Comparison of ENCODE assay signal across 8 cellular contexts in the genomic region with DNA sequence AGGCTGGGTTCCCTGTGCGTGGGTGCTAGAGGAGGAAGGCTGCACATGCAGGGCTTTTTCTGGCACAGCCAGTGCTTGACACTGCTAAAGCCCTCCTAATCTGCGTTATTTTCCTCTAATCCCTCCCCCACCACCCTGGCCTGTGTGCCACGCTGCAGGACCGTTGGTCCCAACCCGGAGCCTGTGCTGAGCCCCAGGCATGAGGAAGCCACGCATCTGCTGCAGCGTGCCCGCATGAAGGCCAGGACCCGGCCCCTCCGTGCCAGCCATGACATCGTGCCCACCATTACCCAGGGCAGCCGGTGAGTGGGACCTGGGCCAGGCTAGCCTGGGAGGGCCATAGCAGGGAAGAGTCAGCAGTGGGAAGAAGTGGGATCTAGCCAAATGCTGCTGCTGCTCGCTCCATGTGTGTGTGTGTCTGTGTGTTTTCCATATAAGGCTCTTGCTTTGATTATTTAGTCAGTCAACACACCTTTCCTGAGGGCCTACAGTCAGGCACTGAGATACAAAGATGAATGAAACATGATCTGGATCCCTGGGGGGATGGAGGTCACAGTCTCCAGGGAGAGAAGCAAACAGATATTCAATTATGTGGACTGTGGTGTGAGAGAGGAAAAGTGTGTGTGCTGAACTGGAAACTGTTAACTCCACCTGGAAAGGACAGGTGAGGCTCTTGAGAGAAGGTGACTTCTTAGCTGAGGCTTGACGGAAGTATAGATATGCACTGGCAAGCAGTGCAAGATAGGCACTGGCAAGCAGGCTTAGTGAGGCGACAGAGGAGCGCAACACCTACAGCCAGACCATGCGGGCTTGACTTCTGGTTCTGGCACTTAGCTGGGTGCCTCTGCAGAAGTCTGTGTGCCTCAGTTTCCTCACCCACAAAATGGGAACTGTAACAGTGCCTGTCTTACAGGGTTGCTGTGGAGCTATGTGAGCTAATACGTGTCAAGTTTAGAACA. TPM values are rescaled to one million over a fixed set of nuclear protein-coding genes. Genes with fewer than 3 reads are reported as not detected.
DNase-seq lines count a peak whose midpoint lies in the region; ATAC-seq and TF ChIP-seq lines count a peak whose summit lies in the region.
"Had no signal": no experiment of that assay in that cellular context is flagged by ENCODE, and none has a peak within 500 bp of the region (broad histone marks: within the 10 kb centered on the region; RNA-seq: fewer than 3 reads in every experiment).

No MANE protein-coding gene starts in this region.

- H3K27me3 ChIP-seq in ectodermal cell (ENCODE audit: control insufficient read depth, insufficient read depth, low read length, poor library complexity, severe bottlenecking) (no peaks in the 10 kb centered on the region), sigmoid colon (no peaks in the 10 kb centered on the region)

- WGBS in ectodermal cell, 2 experiments, result 89 to 91% methylated on average over 18 of the region's 18 CpGs
- 87 to 91% methylated on average over 18 of the region's 18 CpGs for WGBS in sigmoid colon, 2 donors

- H3K4me1 ChIP-seq in HEK293 (ENCODE audit: control insufficient read depth, insufficient read depth, low read length) (peaks cover under 1% of the 10 kb centered on the region; the same call in 1 of the 2 replicates), ectodermal cell (ENCODE audit: control insufficient read depth, insufficient read depth, low read length) (peaks cover 49% of the 10 kb centered on the region), sigmoid colon (peaks cover 0 to 48% (median 44%) of the 10 kb centered on the region in 4 donors), OCI-LY7 (ENCODE audit: insufficient read depth, low read length, poor library complexity, severe bottlenecking) (no peaks in the 10 kb centered on the region)

- ATAC-seq in GM18502 (IDR thresholded peaks at IDR 0.05; ENCODE audit: poor library complexity, unreplicated experiment) (no peak), HG02588 (IDR thresholded peaks at IDR 0.05; ENCODE audit: unreplicated experiment) (no peak)

- BruUV-seq in OCI-LY7 (replicated peaks; lab: Mats Ljungman, UMichigan), result no TSS peak

- no peaks in the 10 kb centered on the region for H3K79me2 ChIP-seq in OCI-LY7 (ENCODE audit: insufficient read depth, low read depth, low read length)

- POLR2A ChIA-PET in HEK293 (lab: Yijun Ruan, JAX), result interaction anchor here (0.5 kb wide), 1 partner anchor 12 kb away, joined by 3 read pairs; no protein-coding TSS in a partner anchor
- POLR2A ChIA-PET in OCI-LY7 (lab: Charles Lee), result no interaction called here

- H3K4me3 ChIP-seq in HEK293 (ENCODE audit: low read depth, low read length) (no peak overlapping the region), ectodermal cell (ENCODE audit: insufficient read depth, low read depth, low read length) (no peak overlapping the region), sigmoid colon (no peak overlapping the region), OCI-LY7 (ENCODE audit: low read depth, low read length, poor library complexity, severe bottlenecking) (no peak overlapping the region)

- H3K9me3 ChIP-seq in HEK293 (ENCODE audit: control insufficient read depth, insufficient read depth, low read depth, low read length), result no peaks in the 10 kb centered on the region
- H3K9me3 ChIP-seq in ectodermal cell (ENCODE audit: control insufficient read depth, low read length), result no peaks in the 10 kb centered on the region
- no peaks in the 10 kb centered on the region for H3K9me3 ChIP-seq in sigmoid colon
- H3K9me3 ChIP-seq in OCI-LY7 (ENCODE audit: low read length), result no peaks in the 10 kb centered on the region

- DNase-seq in NCI-H2171 (lab: John Stamatoyannopoulos, UW), result peak; percentile 49
- no peak for DNase-seq in sigmoid colon
- no peak for DNase-seq in OCI-LY7 (ENCODE audit: low spot score)
- DNase-seq: CD8-positive, alpha-beta memory T cell had no signal

- no peak overlapping the region for H3K4me2 ChIP-seq in OCI-LY7 (ENCODE audit: low read length)

- intact Hi-C loops in sigmoid colon (cut with DNase I), result no loop called here
- intact Hi-C loops in OCI-LY7 (cut with micrococcal nuclease; ENCODE audit: unreplicated experiment), result no loop called here

- H3K36me3 ChIP-seq in HEK293 (ENCODE audit: control insufficient read depth in 2 of 2, insufficient read depth in 1 of 2, low read length in 2 of 2) (no peaks in the 10 kb centered on the region), ectodermal cell (ENCODE audit: control insufficient read depth, insufficient read depth, low read length) (no peaks in the 10 kb centered on the region), sigmoid colon (peaks cover 0 to 27% (median 7%) of the 10 kb centered on the region in 4 donors), OCI-LY7 (ENCODE audit: insufficient read depth, low read length) (no peaks in the 10 kb centered on the region)

- no peak overlapping the region for H3K27ac ChIP-seq in HEK293 (ENCODE audit: extremely low read depth, low read depth, low read length)
- H3K27ac ChIP-seq in ectodermal cell (ENCODE audit: insufficient read depth, low read depth, low read length, poor library complexity, severe bottlenecking), result peak overlapping the region; percentile 31
- peak overlapping the region; percentile 80 to 89 (median 86) for H3K27ac ChIP-seq in sigmoid colon
- H3K27ac ChIP-seq in OCI-LY7 (ENCODE audit: low read depth, low read length, poor library complexity, severe bottlenecking), result no peak overlapping the region

- H4K20me1 ChIP-seq in OCI-LY7 (ENCODE audit: insufficient read depth, low read length), result no peaks in the 10 kb centered on the region

- no peak overlapping the region for H2AFZ ChIP-seq in OCI-LY7 (ENCODE audit: low read length)

- no peak for TF ChIP-seq EP300 in sigmoid colon (IDR thresholded peaks at IDR 0.05)

- TF ChIP-seq POLR2A in sigmoid colon (IDR thresholded peaks at IDR 0.05), result no peak

- H3K9me2 ChIP-seq in OCI-LY7 (ENCODE audit: insufficient read depth, low read length), result no peaks in the 10 kb centered on the region

- CTCF ChIA-PET in HEK293 (lab: Yijun Ruan, JAX), result no interaction called here
- CTCF ChIA-PET in OCI-LY7 (lab: Charles Lee; ENCODE audit: unreplicated experiment), result no interaction called here

- no peak for TF ChIP-seq CTCF in HEK293 (tag by site-specific recombination; IDR thresholded peaks at IDR 0.05)
- TF ChIP-seq CTCF in sigmoid colon (IDR thresholded peaks at IDR 0.05), result no peak
- no peak for TF ChIP-seq CTCF in OCI-LY7 (conservative IDR thresholded peaks at IDR 0.05; ENCODE audit: low read length)

TF ChIP-seq in HEK293, 187 proteins besides CTCF, POLR2A, EP300 and RAD21:
- peak; percentile 49 for TF ChIP-seq GLIS1 (tag by site-specific recombination; IDR thresholded peaks at IDR 0.05)
- TF ChIP-seq REPIN1 (tag by site-specific recombination; IDR thresholded peaks at IDR 0.05; ENCODE audit: low read depth), result no peak
- TF ChIP-seq ZBTB17 (tag by site-specific recombination; IDR thresholded peaks at IDR 0.05), result peak; percentile 19; the same call in 1 of the 2 replicates
- TF ChIP-seq ZIC2 (tag by site-specific recombination; IDR thresholded peaks at IDR 0.05), result peak; percentile 53
TF ChIP-seq in HEK293: peak in this region for 3.

RNA-seq across cellular contexts. Expression of a gene that starts 15.9 kb away (rescaled TPM):
- 1.6 TPM for polyA plus RNA-seq in ectodermal cell (2013, experiment 1 of 4)
- polyA plus RNA-seq in ectodermal cell (2013, experiment 2 of 4), result 2.3 TPM
- 1.9 TPM for polyA plus RNA-seq in ectodermal cell (2013, experiment 3 of 4)
- polyA plus RNA-seq in ectodermal cell (2013, experiment 4 of 4), result 1.9 TPM
- total RNA-seq in sigmoid colon (10 to 100 TPM in 2 of 4 donors, 1 to 10 TPM in 2; 6.3 to 14.8 (median 10.5) TPM), OCI-LY7 (2022) (0.80 TPM in 1 of 2 replicates, not detected in the other)
- polyA plus RNA-seq in sigmoid colon, result 1 to 10 TPM; 1.2 to 2.0 (median 1.8) TPM
- total RNA-seq in OCI-LY7 (2014; rRNA removed; shearing (Covaris generic)), result 0.06 and 0.08 TPM in 2 replicates

Comparison
In these comparisons a context has a peak if more than half of its experiments do, and no peak if none do; other contexts are left out.
1. H3K27ac ChIP-seq: peak in ectodermal cell (single experiment) and sigmoid colon (4 of 4); none in HEK293 (single experiment) and OCI-LY7 (single experiment).
2. RNA of a gene that starts 15.9 kb away (total RNA-seq): 6.3 to 14.8 TPM in sigmoid colon; 0.06 to 0.80 TPM in OCI-LY7; every median in the first group is over 4 times any median in the second.